ENCODE assay signal across 8 cellular contexts in genomic region chr13:48303331-48304131, GRCh38. TPM values are rescaled to one million over a fixed set of nuclear protein-coding genes. Genes with fewer than 3 reads are reported as not detected.
A peak's percentile ranks its signal among the peaks of the same experiment; 100 is the strongest.
DNase-seq lines count a peak whose midpoint lies in the region; TF ChIP-seq lines count a peak whose summit lies in the region.

TSS of gene RB1 (plus strand) at chr13:48303751. CDS start at chr13:48303913, 162 bp downstream.

- H3K27ac Mint-ChIP-seq in nephron progenitor cell: peak within 1 kb of the TSS; percentile 99
- peak within 1 kb of the TSS; percentile 99 for H3K27ac Mint-ChIP-seq in stimulated activated naive CD8-positive, alpha-beta T cell treated with anti-CD3 and anti-CD28 coated beads, Interleukin-15, Interleukin-2, amounts not matched to agents 100 ng/mL and 50 ng/mL, for 24 hours

- peak; percentile 95 for DNase-seq in EL
- peak; percentile 81 for DNase-seq in H4 (ENCODE audit: low spot score)
- DNase-seq in LNCaP clone FGC (ENCODE audit: low read depth): peak; percentile 28
- peak; percentile 65 for DNase-seq in SHP77 treated with DMSO at 0.1 percent for 48 hours (lab: John Stamatoyannopoulos, UW)
- peak; percentile 88 for DNase-seq in activated gamma-delta T cell (lab: John Stamatoyannopoulos, UW)
- peak; percentile 74 for DNase-seq in fibroblast of the conjunctiva (ENCODE audit: low read depth)
- DNase-seq in nephron progenitor cell: peak; percentile 88

- H3K4me3 ChIP-seq in LNCaP clone FGC (ENCODE audit: low read depth, low read length): peak within 1 kb of the TSS; percentile 85

- TF ChIP-seq CTCF in LNCaP clone FGC (IDR thresholded peaks at IDR 0.05; ENCODE audit: control insufficient read depth, extremely low read depth, insufficient read depth) (no peak), nephron progenitor cell (IDR thresholded peaks at IDR 0.05) (no peak)

- peak within 1 kb of the TSS; percentile 90 for H3K4me3 Mint-ChIP-seq in nephron progenitor cell
- peak within 1 kb of the TSS; percentile 98 for H3K4me3 Mint-ChIP-seq in stimulated activated naive CD8-positive, alpha-beta T cell treated with anti-CD3 and anti-CD28 coated beads, Interleukin-15, Interleukin-2, amounts not matched to agents 100 ng/mL and 50 ng/mL, for 24 hours

- H3K9me3 Mint-ChIP-seq in nephron progenitor cell: no peaks in the 10 kb centered on the region
- H3K9me3 Mint-ChIP-seq in stimulated activated naive CD8-positive, alpha-beta T cell treated with anti-CD3 and anti-CD28 coated beads, Interleukin-15, Interleukin-2, amounts not matched to agents 100 ng/mL and 50 ng/mL, for 24 hours: no peaks in the 10 kb centered on the region

- H3K27me3 Mint-ChIP-seq in nephron progenitor cell (ENCODE audit: low read depth, poor library complexity): peaks cover 3% of the 10 kb centered on the region
- H3K27me3 Mint-ChIP-seq in stimulated activated naive CD8-positive, alpha-beta T cell treated with anti-CD3 and anti-CD28 coated beads, Interleukin-15, Interleukin-2, amounts not matched to agents 100 ng/mL and 50 ng/mL, for 24 hours: no peaks in the 10 kb centered on the region

- peaks cover 23% of the 10 kb centered on the region for H3K4me1 Mint-ChIP-seq in nephron progenitor cell
- peaks cover 44% of the 10 kb centered on the region for H3K4me1 Mint-ChIP-seq in stimulated activated naive CD8-positive, alpha-beta T cell treated with anti-CD3 and anti-CD28 coated beads, Interleukin-15, Interleukin-2, amounts not matched to agents 100 ng/mL and 50 ng/mL, for 24 hours (ENCODE audit: low read depth)

- H3K36me3 Mint-ChIP-seq in nephron progenitor cell (ENCODE audit: low read depth): peaks cover 15% of the 10 kb centered on the region
- peaks cover 23% of the 10 kb centered on the region for H3K36me3 Mint-ChIP-seq in stimulated activated naive CD8-positive, alpha-beta T cell treated with anti-CD3 and anti-CD28 coated beads, Interleukin-15, Interleukin-2, amounts not matched to agents 100 ng/mL and 50 ng/mL, for 24 hours (ENCODE audit: low read depth)

RNA-seq across cellular contexts. Expression of gene RB1, which starts in this region (rescaled TPM):
- 16.3 and 20.4 TPM in 2 replicates for total RNA-seq in H4 (2014; rRNA removed; shearing (Covaris generic))

Comparison
In these comparisons a context has a peak if more than half of its experiments do, and no peak if none do; other contexts are left out.
1. Peak in every context shown above with its lines: DNase-seq and H3K4me3 ChIP-seq.
2. DNase-seq: peak in every context shown above with its lines; median percentile 95 in EL; 88 in activated gamma-delta T cell; 88 in nephron progenitor cell; 81 in H4; 74 in fibroblast of the conjunctiva; 65 in SHP77 treated with DMSO at 0.1 percent for 48 hours; 28 in LNCaP clone FGC.